1 cellular context compared by ENCODE assay signal in genomic region chr1:175591083-175591743, GRCh38.
A peak's percentile ranks its signal among the peaks of the same experiment; 100 is the strongest.
TF ChIP-seq lines count a peak whose summit lies in the region.

No MANE protein-coding gene starts in this region.

TF ChIP-seq in K562, 482 proteins besides CTCF, POLR2A, EP300 and RAD21 (continued from another document):
- no peak for TF ChIP-seq ZNF140 (CRISPR knock-in tag; IDR thresholded peaks at IDR 0.05)
- no peak for TF ChIP-seq ZC3H11A (IDR thresholded peaks at IDR 0.05; ENCODE audit: low read depth, low read length)
- no peak for TF ChIP-seq KDM1A (IDR thresholded peaks at IDR 0.05)
- no peak for TF ChIP-seq GTF3C2 (IDR thresholded peaks at IDR 0.05; ENCODE audit: borderline replicate concordance, extremely low read depth, insufficient read length)
- no peak for TF ChIP-seq MEF2D (tag; conservative IDR thresholded peaks at IDR 0.05; ENCODE audit: low read depth)
- no peak for TF ChIP-seq NFATC3 (IDR thresholded peaks at IDR 0.05)
- TF ChIP-seq CEBPZ (IDR thresholded peaks at IDR 0.05; ENCODE audit: borderline replicate concordance, low read depth, low read length), result no peak
- TF ChIP-seq MITF (IDR thresholded peaks at IDR 0.05), result no peak
- TF ChIP-seq CCAR2 (IDR thresholded peaks at IDR 0.05; ENCODE audit: low read depth, low read length), result no peak
- no peak for TF ChIP-seq ZNF165 (CRISPR knock-in tag; IDR thresholded peaks at IDR 0.05; ENCODE audit: borderline replicate concordance)
- TF ChIP-seq ELF4 (CRISPR knock-in tag; IDR thresholded peaks at IDR 0.05), result no peak
- TF ChIP-seq RCOR1 (IDR thresholded peaks at IDR 0.05; ENCODE audit: borderline replicate concordance in 1 of 2, low read depth in 2 of 2, low read length in 2 of 2), result peak in 1 of 2 experiments; percentile 38; a peak in 1 of 4 replicates
- no peak for TF ChIP-seq TEAD1 (CRISPR knock-in tag; IDR thresholded peaks at IDR 0.05)
- no peak for TF ChIP-seq AFF4 (CRISPR knock-in tag; IDR thresholded peaks at IDR 0.05)
- TF ChIP-seq FOXK2 (conservative IDR thresholded peaks at IDR 0.05 in 1 of 2, IDR thresholded peaks at IDR 0.05 in 1 of 2; ENCODE audit: low read depth in 2 of 2), result no peak
- peak; percentile 87 for TF ChIP-seq L3MBTL2 (IDR thresholded peaks at IDR 0.05)
- no peak for TF ChIP-seq CXXC5 (CRISPR knock-in tag; IDR thresholded peaks at IDR 0.05)
- TF ChIP-seq PHF21A (IDR thresholded peaks at IDR 0.05; ENCODE audit: borderline replicate concordance, low read depth), result no peak
- no peak for TF ChIP-seq ARHGAP35 (IDR thresholded peaks at IDR 0.05; ENCODE audit: partially characterized antibody)
- no peak for TF ChIP-seq BDP1 (IDR thresholded peaks at IDR 0.05; ENCODE audit: insufficient read depth, insufficient read length)
- TF ChIP-seq E4F1 (CRISPR knock-in tag; IDR thresholded peaks at IDR 0.05; ENCODE audit: borderline replicate concordance), result no peak
- 0 out of 2 replicates have a peak, but pooled peaks have one; percentile 22 for TF ChIP-seq NCOR1 (IDR thresholded peaks at IDR 0.05)
- no peak for TF ChIP-seq TAF9B (IDR thresholded peaks at IDR 0.05; ENCODE audit: partially characterized antibody)
- TF ChIP-seq KHSRP (IDR thresholded peaks at IDR 0.05), result no peak
- peak; percentile 57 for TF ChIP-seq TCF3 (CRISPR knock-in tag; IDR thresholded peaks at IDR 0.05)
- peak in 1 of 3 experiments; percentile 24 for TF ChIP-seq YY1 (IDR thresholded peaks at IDR 0.05; ENCODE audit: borderline replicate concordance in 1 of 3, control insufficient read depth in 1 of 3, extremely low read depth in 1 of 3, insufficient read depth in 3 of 3, insufficient read length in 1 of 3, insufficient replicate concordance in 2 of 3, low read depth in 1 of 3, low read length in 2 of 3)
- no peak for TF ChIP-seq BACH1 (tag; IDR thresholded peaks at IDR 0.05)
- TF ChIP-seq SLC30A9 (CRISPR knock-in tag; IDR thresholded peaks at IDR 0.05), result no peak
- no peak for TF ChIP-seq TFE3 (CRISPR knock-in tag; IDR thresholded peaks at IDR 0.05)
- no peak for TF ChIP-seq BRD4 (IDR thresholded peaks at IDR 0.05)
